ENCODE assay signal across 8 cellular contexts in genomic region chr16:53052519-53053501, GRCh38. TPM values are rescaled to one million over a fixed set of nuclear protein-coding genes. Genes with fewer than 3 reads are reported as not detected.
DNase-seq lines count a peak whose midpoint lies in the region; ATAC-seq and TF ChIP-seq lines count a peak whose summit lies in the region.

CHD9NB (minus strand) TSS chr16:53052897; CDS start chr16:53044158, 8,739 bp downstream.

- H3K27me3 Mint-ChIP-seq in neural crest cell (ENCODE audit: low read depth): no peaks in the 10 kb centered on the region

- H3K4me1 Mint-ChIP-seq in neural crest cell: peaks cover 27% of the 10 kb centered on the region

- peak within 1 kb of the TSS; percentile 48 for H3K4me3 ChIP-seq in AG09309 (ENCODE audit: control insufficient read depth, low read depth, low read length)

- no peak within 1 kb of the TSS for H3K27ac Mint-ChIP-seq in neural crest cell (ENCODE audit: unreplicated experiment)

- DNase-seq in AG09309 (ENCODE audit: low read depth) (peak; percentile 90), NOMO-1 treated with dmso at 0.1 percent for 144 hours (lab: John Stamatoyannopoulos, UW; ENCODE audit: unreplicated experiment) (peak; percentile 52), dedifferentiated amniotic fluid mesenchymal stem cell (ENCODE audit: extremely low spot score) (peak; percentile 93), neural crest cell (ENCODE audit: low read depth, low spot score) (no peak), iPS-NIHi7 (ENCODE audit: extremely low spot score) (no peak), iPS-NIHi11 (ENCODE audit: low spot score) (no peak), ecto neural progenitor cell (ENCODE audit: low spot score) (no peak)

- ATAC-seq in GM18502 (IDR thresholded peaks at IDR 0.05; ENCODE audit: poor library complexity, unreplicated experiment): peak; percentile 30

- H3K4me3 Mint-ChIP-seq in neural crest cell: peak within 1 kb of the TSS; percentile 56

- H3K36me3 Mint-ChIP-seq in neural crest cell (ENCODE audit: low read depth): no peaks in the 10 kb centered on the region

- TF ChIP-seq CTCF in AG09309 (IDR thresholded peaks at IDR 0.05; ENCODE audit: control insufficient read depth, insufficient read depth, low read depth, low read length, missing control alignments) (no peak), neural crest cell (conservative IDR thresholded peaks at IDR 0.05) (no peak)

- no peaks in the 10 kb centered on the region for H3K9me3 Mint-ChIP-seq in neural crest cell

RNA-seq across cellular contexts. Expression of gene CHD9NB, which starts in this region (rescaled TPM):
- 0.61 and 0.75 TPM in 2 replicates for total RNA-seq in neural crest cell

Comparison
In these comparisons a context has a peak if more than half of its experiments do, and no peak if none do; other contexts are left out.
1. DNase-seq: peak in AG09309 (single experiment), NOMO-1 treated with dmso at 0.1 percent for 144 hours (single experiment) and dedifferentiated amniotic fluid mesenchymal stem cell (single experiment); none in neural crest cell (single experiment), iPS-NIHi7 (single experiment), iPS-NIHi11 (single experiment) and ecto neural progenitor cell (single experiment).